ENCODE assay signal across 18 cellular contexts in the genomic region with DNA sequence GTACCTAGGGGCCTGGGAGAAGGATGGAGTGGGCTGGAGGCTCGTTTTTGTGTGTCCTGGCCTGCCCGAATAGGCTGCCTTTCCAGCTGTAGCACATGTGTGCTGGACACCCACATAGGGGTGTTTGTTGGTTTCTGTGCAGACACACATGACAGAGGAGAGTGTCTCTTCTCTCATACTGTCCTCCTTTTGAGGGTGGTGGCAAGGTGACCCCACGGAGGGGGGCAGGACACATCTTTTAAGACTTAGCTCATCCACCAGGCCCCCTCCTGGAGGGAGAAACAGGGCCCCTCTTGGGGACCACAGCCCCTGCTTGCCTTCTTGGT.
DNase-seq lines count a peak whose midpoint lies in the region; ATAC-seq and TF ChIP-seq lines count a peak whose summit lies in the region.
"Had no signal": no experiment of that assay in that cellular context is flagged by ENCODE, and none has a peak within 500 bp of the region (broad histone marks: within the 10 kb centered on the region; RNA-seq: fewer than 3 reads in every experiment).

No MANE protein-coding gene starts in this region.

- no peak overlapping the region for H3K4me3 ChIP-seq in HEK293 (ENCODE audit: low read depth, low read length)
- no peak overlapping the region for H3K4me3 ChIP-seq in mucosa of descending colon
- H3K4me3 ChIP-seq in stomach, result no peak overlapping the region
- no peak overlapping the region for H3K4me3 ChIP-seq in lower leg skin (ENCODE audit: low read depth, poor library complexity, severe bottlenecking)

- no peak for TF ChIP-seq EP300 in stomach (IDR thresholded peaks at IDR 0.05)

- H3K9me3 ChIP-seq in HEK293 (ENCODE audit: control insufficient read depth, insufficient read depth, low read depth, low read length) (no peaks in the 10 kb centered on the region), mucosa of descending colon (no peaks in the 10 kb centered on the region), stomach (no peaks in the 10 kb centered on the region)

- peaks cover 0 to 11% of the 10 kb centered on the region in 2 experiments; a peak in 2 of 3 replicates for H3K36me3 ChIP-seq in HEK293 (ENCODE audit: control insufficient read depth in 2 of 2, insufficient read depth in 1 of 2, low read length in 2 of 2)
- H3K36me3 ChIP-seq in mucosa of descending colon (ENCODE audit: low read depth), result no peaks in the 10 kb centered on the region
- H3K36me3 ChIP-seq in stomach, result peaks cover 23 to 59% (median 38%) of the 10 kb centered on the region in 4 donors

- ATAC-seq in mucosa of descending colon, result peak; percentile 2
- no peak for ATAC-seq in activated CD8-positive, alpha-beta memory T cell treated with anti-CD3 and anti-CD28 coated beads, Interleukin-2, amount 10 ng/mL, durations not matched to agents 7 days and 5 days
- ATAC-seq: activated CD8-positive, alpha-beta T cell treated with anti-CD3 and anti-CD28 coated beads, Interleukin-2, amount 10 ng/mL, durations not matched to agents 7 days and 5 days; effector memory CD8-positive, alpha-beta T cell; naive thymus-derived CD8-positive, alpha-beta T cell; stimulated activated naive B cell treated with anti-CD40 and anti-IgM and Interleukin-4, amounts not matched to agents 10 μg/mL and 1 μg/mL and 100 μg/mL, for 72 hours had no signal

- H3K27me3 Mint-ChIP-seq in activated CD8-positive, alpha-beta memory T cell treated with anti-CD3 and anti-CD28 coated beads, Interleukin-2, amount 10 ng/mL, durations not matched to agents 7 days and 5 days, result no peaks in the 10 kb centered on the region
- H3K27me3 Mint-ChIP-seq: B cell; effector memory CD8-positive, alpha-beta T cell; IgD-negative memory B cell; naive thymus-derived CD8-positive, alpha-beta T cell; stimulated activated naive B cell treated with anti-CD40 and anti-IgM and Interleukin-4, amounts not matched to agents 10 μg/mL and 1 μg/mL and 100 μg/mL, for 72 hours had no signal

- POLR2A ChIA-PET in HEK293 (lab: Yijun Ruan, JAX), result no interaction called here

- H3K4me1 ChIP-seq in HEK293 (ENCODE audit: control insufficient read depth, insufficient read depth, low read length) (no peaks in the 10 kb centered on the region), mucosa of descending colon (ENCODE audit: low read depth) (peaks cover 3% of the 10 kb centered on the region), stomach (peaks cover 48 to 69% (median 56%) of the 10 kb centered on the region in 4 donors)

- H3K27me3 ChIP-seq in stomach, result no peaks in the 10 kb centered on the region

- H3K4me1 Mint-ChIP-seq in activated CD8-positive, alpha-beta memory T cell treated with anti-CD3 and anti-CD28 coated beads, Interleukin-2, amount 10 ng/mL, durations not matched to agents 7 days and 5 days, result peaks cover 11% of the 10 kb centered on the region

- H3K27ac Mint-ChIP-seq in activated CD8-positive, alpha-beta memory T cell treated with anti-CD3 and anti-CD28 coated beads, Interleukin-2, amount 10 ng/mL, durations not matched to agents 7 days and 5 days, result no peak overlapping the region
- H3K27ac Mint-ChIP-seq: activated CD8-positive, alpha-beta T cell treated with anti-CD3 and anti-CD28 coated beads, Interleukin-2, amount 10 ng/mL, durations not matched to agents 7 days and 5 days; activated T-helper 2 cell treated with anti-CD3 and anti-CD28 coated beads, Interferon-gamma antibody, Interleukin-2, Interleukin-4, amounts not matched to agents 10 μg/mL and 5 μg/mL and 100 μg/mL, durations not matched to agents 14 hours and 24 hours and 36 hours; B cell; IgD-negative memory B cell; naive thymus-derived CD8-positive, alpha-beta T cell had no signal

- H3K27ac ChIP-seq in HEK293 (ENCODE audit: extremely low read depth, low read depth, low read length), result no peak overlapping the region
- H3K27ac ChIP-seq in cingulate gyrus (ENCODE audit: low read depth, low read length), result peak overlapping the region; percentile 93
- peak overlapping the region; percentile 0 to 87 (median 72) for H3K27ac ChIP-seq in stomach

- no peak for TF ChIP-seq CTCF in HEK293 (tag by site-specific recombination; IDR thresholded peaks at IDR 0.05)
- no peak for TF ChIP-seq CTCF in mucosa of descending colon (IDR thresholded peaks at IDR 0.05)
- TF ChIP-seq CTCF in stomach (IDR thresholded peaks at IDR 0.05), result no peak
- no peak for TF ChIP-seq CTCF in lower leg skin (IDR thresholded peaks at IDR 0.05)

- 45 to 68% (median 55%) methylated on average over 3 of the region's 3 CpGs for WGBS in stomach, 5 donors
- WGBS in lower leg skin, 2 donors, result 35 to 38% methylated on average over 3 of the region's 3 CpGs

- CTCF ChIA-PET in HEK293 (lab: Yijun Ruan, JAX), result no interaction called here
- CTCF ChIA-PET in activated CD8-positive, alpha-beta memory T cell treated with anti-CD3 and anti-CD28 coated beads, Interleukin-2, amount 10 ng/mL, durations not matched to agents 7 days and 5 days (lab: Charles Lee), result interaction anchor here (1.5 kb wide), 1 partner anchor 9 kb away, joined by 4 read pairs; no protein-coding TSS in a partner anchor

- peaks cover 13% of the 10 kb centered on the region for H3K36me3 Mint-ChIP-seq in activated CD8-positive, alpha-beta memory T cell treated with anti-CD3 and anti-CD28 coated beads, Interleukin-2, amount 10 ng/mL, durations not matched to agents 7 days and 5 days

- DNase-seq in mucosa of descending colon, result no peak
- no peak for DNase-seq in stomach
- DNase-seq in CD1c-positive myeloid dendritic cell (ENCODE audit: extremely low spot score), result no peak
- no peak for DNase-seq in ureter (ENCODE audit: low spot score)
- no peak for DNase-seq in activated CD8-positive, alpha-beta memory T cell treated with anti-CD3 and anti-CD28 coated beads, Interleukin-2, amount 10 ng/mL, durations not matched to agents 7 days and 5 days
- no peak for DNase-seq in lower leg skin (ENCODE audit: low spot score in 2 of 2)
- DNase-seq: activated CD8-positive, alpha-beta T cell treated with anti-CD3 and anti-CD28 coated beads, Interleukin-2, amount 10 ng/mL, durations not matched to agents 7 days and 5 days; DMS53; effector memory CD8-positive, alpha-beta T cell; naive thymus-derived CD8-positive, alpha-beta T cell; NCI-H1048; SIG-M5; stimulated activated naive B cell treated with anti-CD40 and anti-IgM and Interleukin-4, amounts not matched to agents 10 μg/mL and 1 μg/mL and 100 μg/mL, for 72 hours had no signal

- H3K4me3 Mint-ChIP-seq in activated CD8-positive, alpha-beta memory T cell treated with anti-CD3 and anti-CD28 coated beads, Interleukin-2, amount 10 ng/mL, durations not matched to agents 7 days and 5 days, result no peak overlapping the region
- H3K4me3 Mint-ChIP-seq: activated CD8-positive, alpha-beta T cell treated with anti-CD3 and anti-CD28 coated beads, Interleukin-2, amount 10 ng/mL, durations not matched to agents 7 days and 5 days; B cell; effector memory CD8-positive, alpha-beta T cell; IgD-negative memory B cell; naive thymus-derived CD8-positive, alpha-beta T cell; stimulated activated naive B cell treated with anti-CD40 and anti-IgM and Interleukin-4, amounts not matched to agents 10 μg/mL and 1 μg/mL and 100 μg/mL, for 72 hours had no signal

- intact Hi-C loops in mucosa of descending colon (cut with DNase I, micrococcal nuclease) (no loop called here), stomach (cut with DNase I; ENCODE audit: low total_unique reads) (no loop called here), lower leg skin (cut with DNase I; ENCODE audit: low total_unique reads) (no loop called here)

- no peak for TF ChIP-seq POLR2A in stomach (IDR thresholded peaks at IDR 0.05)
- no peak for TF ChIP-seq POLR2A in lower leg skin (IDR thresholded peaks at IDR 0.05)

- no peaks in the 10 kb centered on the region for H3K9me3 Mint-ChIP-seq in activated CD8-positive, alpha-beta memory T cell treated with anti-CD3 and anti-CD28 coated beads, Interleukin-2, amount 10 ng/mL, durations not matched to agents 7 days and 5 days (ENCODE audit: low read depth)
- H3K9me3 Mint-ChIP-seq: activated T-helper 2 cell treated with anti-CD3 and anti-CD28 coated beads, Interferon-gamma antibody, Interleukin-2, Interleukin-4, amounts not matched to agents 10 μg/mL and 5 μg/mL and 100 μg/mL, durations not matched to agents 14 hours and 24 hours and 36 hours; effector memory CD8-positive, alpha-beta T cell; IgD-negative memory B cell; naive thymus-derived CD8-positive, alpha-beta T cell; stimulated activated naive B cell treated with anti-CD40 and anti-IgM and Interleukin-4, amounts not matched to agents 10 μg/mL and 1 μg/mL and 100 μg/mL, for 72 hours had no signal

TF ChIP-seq in HEK293, 187 proteins besides CTCF, POLR2A, EP300 and RAD21:
- TF ChIP-seq ZNF629 (tag by site-specific recombination; IDR thresholded peaks at IDR 0.05), result no peak
- no peak for TF ChIP-seq ZNF423 (tag by site-specific recombination; IDR thresholded peaks at IDR 0.05)
- no peak for TF ChIP-seq ZNF394 (tag by site-specific recombination; IDR thresholded peaks at IDR 0.05; ENCODE audit: borderline replicate concordance)
- TF ChIP-seq MEIS1 (CRISPR knock-in tag; IDR thresholded peaks at IDR 0.05; ENCODE audit: borderline replicate concordance), result no peak
- TF ChIP-seq ZNF248 (tag by site-specific recombination; IDR thresholded peaks at IDR 0.05), result no peak
- TF ChIP-seq EGR2 (tag by site-specific recombination; IDR thresholded peaks at IDR 0.05; ENCODE audit: low read depth), result peak; percentile 4; the same call in 1 of the 2 replicates
- TF ChIP-seq ZNF174 (tag by site-specific recombination; IDR thresholded peaks at IDR 0.05), result no peak
